8 cellular contexts compared by ENCODE assay signal in the genomic region with DNA sequence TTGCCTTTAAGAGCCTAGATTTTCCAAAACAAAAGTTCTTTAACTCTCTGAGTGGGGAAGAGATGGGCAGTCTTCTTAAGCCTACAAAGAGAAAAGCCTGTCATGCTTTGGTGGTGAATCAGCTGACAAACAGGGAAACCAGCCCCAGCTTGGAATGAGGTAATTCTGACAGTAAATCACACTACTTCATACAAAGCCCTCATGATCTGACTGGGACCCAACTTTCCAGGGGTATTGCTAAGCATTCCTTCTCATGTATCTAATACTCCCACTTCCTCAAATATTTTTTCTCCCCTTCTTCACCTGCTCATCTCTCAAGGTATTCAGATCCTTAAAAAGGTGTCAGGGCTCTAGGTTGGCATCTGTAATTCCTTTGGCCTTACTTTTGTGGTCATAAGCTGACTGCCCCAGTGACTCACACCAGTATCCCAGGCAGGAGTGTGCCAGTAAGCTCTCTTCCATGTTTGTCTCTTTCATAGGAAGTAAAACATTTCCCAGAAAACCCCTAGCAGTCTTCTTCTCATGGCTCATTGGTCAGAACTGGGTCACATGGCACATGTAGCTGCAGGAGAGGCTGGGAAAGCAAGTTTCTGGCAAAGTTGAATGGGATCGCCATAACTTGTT. TPM values are rescaled to one million over a fixed set of nuclear protein-coding genes. Genes with fewer than 3 reads are reported as not detected.
A peak's percentile ranks its signal among the peaks of the same experiment; 100 is the strongest.
DNase-seq lines count a peak whose midpoint lies in the region; ATAC-seq and TF ChIP-seq lines count a peak whose summit lies in the region.

No MANE protein-coding gene starts in this region.

- TF ChIP-seq CTCF in Loucy (conservative IDR thresholded peaks at IDR 0.05; ENCODE audit: low read length), result no peak
- TF ChIP-seq CTCF in nephron (IDR thresholded peaks at IDR 0.05; ENCODE audit: unreplicated experiment in 3 of 3), result no peak

- no peak overlapping the region for H3K9ac ChIP-seq in Loucy (ENCODE audit: low read depth, low read length, poor library complexity, severe bottlenecking)

- H3F3A ChIP-seq in Loucy (ENCODE audit: low read depth), result 0 out of 2 replicates have a peak, but pooled peaks cover 3% of the 10 kb centered on the region

- H3K4me2 ChIP-seq in Loucy (ENCODE audit: low read depth, low read length, poor library complexity, severe bottlenecking), result peak overlapping the region; percentile 4

- peaks cover 8% of the 10 kb centered on the region; the same call in 1 of the 2 replicates for H3K79me2 ChIP-seq in Loucy (ENCODE audit: insufficient read depth, low read length)

- H2AFZ ChIP-seq in Loucy (ENCODE audit: low read length), result no peak overlapping the region

- H3K4me3 Mint-ChIP-seq in nephron, result no peak overlapping the region
- no peak overlapping the region for H3K4me3 Mint-ChIP-seq in immature natural killer cell

- H3K36me3 ChIP-seq in Loucy (ENCODE audit: insufficient read depth, low read length), result no peaks in the 10 kb centered on the region

- no peaks in the 10 kb centered on the region for H4K20me1 ChIP-seq in Loucy (ENCODE audit: insufficient read depth, low read length, poor library complexity, severe bottlenecking)

- no peak for ATAC-seq in HG03196 (IDR thresholded peaks at IDR 0.05; ENCODE audit: unreplicated experiment)

- H3K27me3 Mint-ChIP-seq in nephron (ENCODE audit: low read depth) (no peaks in the 10 kb centered on the region), immature natural killer cell (ENCODE audit: low read depth in 3 of 3) (peaks cover 0 to 4% (median 2%) of the 10 kb centered on the region in 3 donors)

- H3K4me1 ChIP-seq in Loucy (ENCODE audit: insufficient read depth, low read length, poor library complexity, severe bottlenecking), result peaks cover 30% of the 10 kb centered on the region

- H3K27ac Mint-ChIP-seq in nephron (peak overlapping the region; percentile 96 to 99 (median 98)), immature natural killer cell (no peak overlapping the region)

- H3K4me1 Mint-ChIP-seq in nephron (peaks cover 72% of the 10 kb centered on the region), immature natural killer cell (peaks cover 13 to 15% of the 10 kb centered on the region in 2 donors)

- peak; percentile 74 for DNase-seq in CD1c-positive myeloid dendritic cell (ENCODE audit: extremely low spot score)
- DNase-seq in dedifferentiated amniotic fluid mesenchymal stem cell (ENCODE audit: extremely low spot score), result peak; percentile 96
- no peak for DNase-seq in T-helper 2 cell
- DNase-seq in NCI-H1417 (lab: John Stamatoyannopoulos, UW), result no peak
- DNase-seq in immature natural killer cell, result no peak

- H3K4me3 ChIP-seq in Loucy (ENCODE audit: low read length, poor library complexity, severe bottlenecking), result no peak overlapping the region

- H3K9me3 Mint-ChIP-seq in nephron (peaks cover 5% of the 10 kb centered on the region), immature natural killer cell (peaks cover 0 to 2% (median 0%) of the 10 kb centered on the region in 6 donors)

- H3K9me3 ChIP-seq in Loucy (ENCODE audit: insufficient read depth, low read depth, low read length), result no peaks in the 10 kb centered on the region

- H3K36me3 Mint-ChIP-seq in nephron (ENCODE audit: low read depth), result no peaks in the 10 kb centered on the region
- H3K36me3 Mint-ChIP-seq in immature natural killer cell, result peaks cover 0 to 4% (median 0%) of the 10 kb centered on the region in 3 donors

- no peaks in the 10 kb centered on the region for H3K27me3 ChIP-seq in Loucy (ENCODE audit: insufficient read depth, low read length, poor library complexity, severe bottlenecking)

- no peaks in the 10 kb centered on the region for H3K9me2 ChIP-seq in Loucy (replicated peaks; ENCODE audit: low read depth, low read length)

RNA-seq across cellular contexts. Expression of gene TBC1D22B, which starts 15.0 kb away (rescaled TPM):
- 1 to 10 TPM; 4.3 to 8.4 (median 7.2) TPM for polyA plus RNA-seq in immature natural killer cell

RNA-seq across cellular contexts. Expression of gene TMEM217, which starts 15.4 kb away (rescaled TPM):
- polyA plus RNA-seq in immature natural killer cell, result under 1 TPM in 2 of 3 donors, not detected in 1; 0.23 to 0.32 TPM

Comparison
In these comparisons a context has a peak if more than half of its experiments do, and no peak if none do; other contexts are left out.
1. DNase-seq: peak in CD1c-positive myeloid dendritic cell (single experiment) and dedifferentiated amniotic fluid mesenchymal stem cell (single experiment); none in T-helper 2 cell (0 of 5), NCI-H1417 (0 of 3) and immature natural killer cell (0 of 3).
2. H3K27ac Mint-ChIP-seq: peak in nephron (3 of 3); none in immature natural killer cell (0 of 6).